1 cellular context compared by ENCODE assay signal in genomic region chr22:31346733-31347250, GRCh38.
TF ChIP-seq lines count a peak whose summit lies in the region.

No MANE protein-coding gene starts in this region.

TF ChIP-seq in HepG2, 621 proteins besides CTCF, POLR2A, EP300 and RAD21 (continued from another document and continues in another):
- TF ChIP-seq PBX2 (CRISPR knock-in tag; IDR thresholded peaks at IDR 0.05) (no peak), ZNF441 (CRISPR knock-in tag; IDR thresholded peaks at IDR 0.05; ENCODE audit: borderline replicate concordance) (0 out of 2 replicates have a peak, but pooled peaks have one; percentile 49), TEAD3 (CRISPR knock-in tag; optimal IDR thresholded peaks at IDR 0.05; ENCODE audit: borderline replicate concordance) (no peak), ZNF605 (CRISPR knock-in tag; IDR thresholded peaks at IDR 0.05) (no peak), KDM4B (CRISPR knock-in tag; IDR thresholded peaks at IDR 0.05) (no peak), ZNF407 (CRISPR knock-in tag; IDR thresholded peaks at IDR 0.05; ENCODE audit: not compliant biosample characterization) (peak; percentile 34), KAT7 (CRISPR knock-in tag; IDR thresholded peaks at IDR 0.05; ENCODE audit: borderline replicate concordance) (no peak), MEF2D (CRISPR knock-in tag; IDR thresholded peaks at IDR 0.05) (no peak), ZC3H13 (CRISPR knock-in tag; IDR thresholded peaks at IDR 0.05) (peak; percentile 24; the same call in 1 of the 2 replicates), NFE2 (CRISPR knock-in tag; IDR thresholded peaks at IDR 0.05) (no peak), HOXA3 (CRISPR knock-in tag; IDR thresholded peaks at IDR 0.05) (no peak), REPIN1 (CRISPR knock-in tag; IDR thresholded peaks at IDR 0.05; ENCODE audit: borderline replicate concordance, low read depth) (peak; percentile 16; the same call in 1 of the 2 replicates), KLF9 (CRISPR knock-in tag; IDR thresholded peaks at IDR 0.05; ENCODE audit: low read depth) (no peak), ZNF841 (CRISPR knock-in tag; IDR thresholded peaks at IDR 0.05; ENCODE audit: borderline replicate concordance) (no peak), ARID2 (CRISPR knock-in tag; IDR thresholded peaks at IDR 0.05; ENCODE audit: borderline replicate concordance) (no peak), TEF (CRISPR knock-in tag; IDR thresholded peaks at IDR 0.05) (0 out of 2 replicates have a peak, but pooled peaks have one; percentile 20), AGO2 (optimal IDR thresholded peaks at IDR 0.05; ENCODE audit: low read depth, low read length) (no peak), ZBED4 (CRISPR knock-in tag; IDR thresholded peaks at IDR 0.05; ENCODE audit: borderline replicate concordance) (no peak; the same call in 1 of the 2 replicates), ARNT (IDR thresholded peaks at IDR 0.05) (no peak), DRAP1 (CRISPR knock-in tag; IDR thresholded peaks at IDR 0.05) (no peak), WIZ (CRISPR knock-in tag; IDR thresholded peaks at IDR 0.05) (no peak), ZNF18 (CRISPR knock-in tag; IDR thresholded peaks at IDR 0.05; ENCODE audit: insufficient replicate concordance) (no peak), CBFB (CRISPR knock-in tag; IDR thresholded peaks at IDR 0.05) (no peak), ZNF879 (CRISPR knock-in tag; IDR thresholded peaks at IDR 0.05) (no peak; the same call in 1 of the 2 replicates), NRL (CRISPR knock-in tag; IDR thresholded peaks at IDR 0.05; ENCODE audit: borderline replicate concordance) (peak; percentile 70; the same call in 1 of the 2 replicates), E2F2 (CRISPR knock-in tag; IDR thresholded peaks at IDR 0.05; ENCODE audit: borderline replicate concordance) (no peak), SRSF9 (IDR thresholded peaks at IDR 0.05; ENCODE audit: borderline replicate concordance, insufficient read depth, low read depth, low read length, poor library complexity, severe bottlenecking) (no peak), POLR2AphosphoS2 (IDR thresholded peaks at IDR 0.05; ENCODE audit: low read depth, low read length) (no peak), ZNF431 (CRISPR knock-in tag; IDR thresholded peaks at IDR 0.05; ENCODE audit: borderline replicate concordance, low read depth) (0 out of 2 replicates have a peak, but pooled peaks have one; percentile 34), DR1 (CRISPR knock-in tag; IDR thresholded peaks at IDR 0.05) (no peak), ZNF512 (CRISPR knock-in tag; IDR thresholded peaks at IDR 0.05) (no peak), THAP8 (CRISPR knock-in tag; IDR thresholded peaks at IDR 0.05; ENCODE audit: borderline replicate concordance) (no peak), RNF2 (conservative IDR thresholded peaks at IDR 0.05; ENCODE audit: low read depth) (no peak), RBM39 (IDR thresholded peaks at IDR 0.05; ENCODE audit: low read depth, low read length, poor library complexity, severe bottlenecking) (peak; percentile 63), MYPOP (CRISPR knock-in tag; IDR thresholded peaks at IDR 0.05) (peak; percentile 65)
